1 cellular context compared by ENCODE assay signal in the genomic region with DNA sequence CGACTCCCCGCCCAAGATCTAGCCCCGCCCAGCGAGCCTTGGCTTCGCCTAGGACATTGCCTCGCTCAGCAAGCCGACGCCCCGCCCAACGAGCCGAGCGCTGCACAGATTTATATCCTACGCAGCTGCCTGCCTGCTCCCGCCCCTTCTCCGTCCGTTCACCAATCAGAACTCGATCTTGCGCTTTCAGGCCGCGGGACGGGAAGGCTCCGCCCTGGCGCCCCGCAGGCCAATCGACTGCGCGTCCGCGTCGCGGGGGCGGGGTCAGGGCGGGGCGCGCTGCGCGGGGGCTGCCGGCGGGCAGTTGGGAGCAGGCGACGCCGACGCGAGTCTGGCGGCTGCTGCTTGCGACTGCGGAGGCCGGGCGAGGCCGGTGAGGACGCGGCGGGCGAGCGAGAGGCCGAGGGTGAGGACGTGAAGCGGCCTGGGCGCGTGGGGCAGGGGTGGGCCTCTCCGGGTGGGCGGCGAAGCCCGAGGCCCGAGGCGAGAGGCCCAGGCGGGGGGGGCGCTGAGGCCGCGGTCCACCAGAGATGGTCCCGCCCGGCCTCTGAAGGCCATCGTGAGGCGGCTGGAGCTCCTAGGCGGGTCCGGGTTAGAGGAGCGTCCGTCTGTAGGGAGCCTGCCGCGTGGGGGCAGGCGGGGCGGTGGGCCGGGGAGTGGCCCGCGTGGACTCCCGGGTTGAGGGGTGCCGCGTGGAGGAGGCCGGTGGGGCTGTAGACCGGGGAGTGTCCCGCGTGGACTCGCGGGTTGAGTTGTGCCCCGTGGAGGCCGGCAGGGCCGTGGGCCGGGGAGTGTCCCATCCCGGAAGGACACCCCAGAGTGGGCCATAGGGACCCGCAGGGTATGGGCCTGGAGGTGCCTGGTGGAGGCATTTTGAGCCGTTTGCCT.
TF ChIP-seq lines count a peak whose summit lies in the region.

A gene with protein sequence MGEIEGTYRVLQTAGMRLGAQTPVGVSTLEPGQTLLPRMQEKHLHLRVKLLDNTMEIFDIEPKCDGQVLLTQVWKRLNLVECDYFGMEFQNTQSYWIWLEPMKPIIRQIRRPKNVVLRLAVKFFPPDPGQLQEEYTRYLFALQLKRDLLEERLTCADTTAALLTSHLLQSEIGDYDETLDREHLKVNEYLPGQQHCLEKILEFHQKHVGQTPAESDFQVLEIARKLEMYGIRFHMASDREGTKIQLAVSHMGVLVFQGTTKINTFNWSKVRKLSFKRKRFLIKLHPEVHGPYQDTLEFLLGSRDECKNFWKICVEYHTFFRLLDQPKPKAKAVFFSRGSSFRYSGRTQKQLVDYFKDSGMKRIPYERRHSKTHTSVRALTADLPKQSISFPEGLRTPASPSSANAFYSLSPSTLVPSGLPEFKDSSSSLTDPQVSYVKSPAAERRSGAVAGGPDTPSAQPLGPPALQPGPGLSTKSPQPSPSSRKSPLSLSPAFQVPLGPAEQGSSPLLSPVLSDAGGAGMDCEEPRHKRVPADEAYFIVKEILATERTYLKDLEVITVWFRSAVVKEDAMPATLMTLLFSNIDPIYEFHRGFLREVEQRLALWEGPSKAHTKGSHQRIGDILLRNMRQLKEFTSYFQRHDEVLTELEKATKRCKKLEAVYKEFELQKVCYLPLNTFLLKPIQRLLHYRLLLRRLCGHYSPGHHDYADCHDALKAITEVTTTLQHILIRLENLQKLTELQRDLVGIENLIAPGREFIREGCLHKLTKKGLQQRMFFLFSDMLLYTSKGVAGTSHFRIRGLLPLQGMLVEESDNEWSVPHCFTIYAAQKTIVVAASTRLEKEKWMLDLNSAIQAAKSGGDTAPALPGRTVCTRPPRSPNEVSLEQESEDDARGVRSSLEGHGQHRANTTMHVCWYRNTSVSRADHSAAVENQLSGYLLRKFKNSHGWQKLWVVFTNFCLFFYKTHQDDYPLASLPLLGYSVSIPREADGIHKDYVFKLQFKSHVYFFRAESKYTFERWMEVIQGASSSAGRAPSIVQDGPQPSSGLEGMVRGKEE (plus strand): TSS at position 303 of the 888 bp plus-strand sequence. CDS start 16,823 bp downstream, outside the sequence.

TF ChIP-seq in HepG2, 621 proteins besides CTCF, POLR2A, EP300 and RAD21 (continued from another document and continues in another):
- TF ChIP-seq ZNF276 (CRISPR knock-in tag; IDR thresholded peaks at IDR 0.05; ENCODE audit: low read depth), result no peak
- TF ChIP-seq, protein P1, sequence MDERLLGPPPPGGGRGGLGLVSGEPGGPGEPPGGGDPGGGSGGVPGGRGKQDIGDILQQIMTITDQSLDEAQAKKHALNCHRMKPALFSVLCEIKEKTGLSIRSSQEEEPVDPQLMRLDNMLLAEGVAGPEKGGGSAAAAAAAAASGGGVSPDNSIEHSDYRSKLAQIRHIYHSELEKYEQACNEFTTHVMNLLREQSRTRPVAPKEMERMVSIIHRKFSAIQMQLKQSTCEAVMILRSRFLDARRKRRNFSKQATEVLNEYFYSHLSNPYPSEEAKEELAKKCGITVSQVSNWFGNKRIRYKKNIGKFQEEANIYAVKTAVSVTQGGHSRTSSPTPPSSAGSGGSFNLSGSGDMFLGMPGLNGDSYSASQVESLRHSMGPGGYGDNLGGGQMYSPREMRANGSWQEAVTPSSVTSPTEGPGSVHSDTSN (CRISPR knock-in tag; IDR thresholded peaks at IDR 0.05), result no peak
- 0 out of 2 replicates have a peak, but pooled peaks have one; percentile 4 for TF ChIP-seq GATAD1 (CRISPR knock-in tag; IDR thresholded peaks at IDR 0.05)
- TF ChIP-seq REL (CRISPR knock-in tag; conservative IDR thresholded peaks at IDR 0.05), result no peak
- TF ChIP-seq HMGA1 (CRISPR knock-in tag; conservative IDR thresholded peaks at IDR 0.05), result no peak
- TF ChIP-seq ZNF547 (CRISPR knock-in tag; IDR thresholded peaks at IDR 0.05), result peak; percentile 21; the same call in 1 of the 2 replicates
- peak; percentile 83; the same call in 1 of the 2 replicates for TF ChIP-seq ZNF446 (CRISPR knock-in tag; IDR thresholded peaks at IDR 0.05)
- no peak for TF ChIP-seq ELF1 (CRISPR knock-in tag; IDR thresholded peaks at IDR 0.05)
- no peak for TF ChIP-seq PRDM15 (CRISPR knock-in tag; IDR thresholded peaks at IDR 0.05)
- TF ChIP-seq ATF1 (CRISPR knock-in tag; IDR thresholded peaks at IDR 0.05), result no peak
- no peak for TF ChIP-seq BHLHE40 (IDR thresholded peaks at IDR 0.05; ENCODE audit: low read length)
- no peak for TF ChIP-seq NR3C1 (CRISPR knock-in tag; IDR thresholded peaks at IDR 0.05)
- peak; percentile 43 for TF ChIP-seq ZNF883 (CRISPR knock-in tag; IDR thresholded peaks at IDR 0.05; ENCODE audit: not compliant biosample characterization)
- TF ChIP-seq KLF15 (CRISPR knock-in tag; IDR thresholded peaks at IDR 0.05; ENCODE audit: borderline replicate concordance), result no peak; the same call in 1 of the 2 replicates
- peak; percentile 81 for TF ChIP-seq PHF8 (CRISPR knock-in tag; IDR thresholded peaks at IDR 0.05)
- no peak for TF ChIP-seq RNF219 (CRISPR knock-in tag; IDR thresholded peaks at IDR 0.05)
- TF ChIP-seq, protein P2, sequence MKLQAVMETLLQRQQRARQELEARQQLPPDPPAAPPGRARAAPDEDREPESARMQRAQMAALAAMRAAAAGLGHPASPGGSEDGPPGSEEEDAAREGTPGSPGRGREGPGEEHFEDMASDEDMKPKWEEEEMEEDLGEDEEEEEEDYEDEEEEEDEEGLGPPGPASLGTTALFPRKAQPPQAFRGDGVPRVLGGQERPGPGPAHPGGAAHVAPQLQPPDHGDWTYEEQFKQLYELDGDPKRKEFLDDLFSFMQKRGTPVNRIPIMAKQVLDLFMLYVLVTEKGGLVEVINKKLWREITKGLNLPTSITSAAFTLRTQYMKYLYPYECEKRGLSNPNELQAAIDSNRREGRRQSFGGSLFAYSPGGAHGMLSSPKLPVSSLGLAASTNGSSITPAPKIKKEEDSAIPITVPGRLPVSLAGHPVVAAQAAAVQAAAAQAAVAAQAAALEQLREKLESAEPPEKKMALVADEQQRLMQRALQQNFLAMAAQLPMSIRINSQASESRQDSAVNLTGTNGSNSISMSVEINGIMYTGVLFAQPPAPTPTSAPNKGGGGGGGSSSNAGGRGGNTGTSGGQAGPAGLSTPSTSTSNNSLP (IDR thresholded peaks at IDR 0.05; ENCODE audit: low read depth, low read length), result 0 out of 2 replicates have a peak, but pooled peaks have one; percentile 9
- TF ChIP-seq ZNF329 (CRISPR knock-in tag; IDR thresholded peaks at IDR 0.05; ENCODE audit: low read depth), result no peak
- TF ChIP-seq ETV6 (CRISPR knock-in tag; conservative IDR thresholded peaks at IDR 0.05), result 0 out of 2 replicates have a peak, but pooled peaks have one; percentile 72
- TF ChIP-seq TRIM22 (IDR thresholded peaks at IDR 0.05), result no peak
- TF ChIP-seq LRRFIP1 (CRISPR knock-in tag; conservative IDR thresholded peaks at IDR 0.05), result no peak
- no peak for TF ChIP-seq SIX1 (CRISPR knock-in tag; IDR thresholded peaks at IDR 0.05; ENCODE audit: borderline replicate concordance)
- no peak for TF ChIP-seq NFIB (CRISPR knock-in tag; IDR thresholded peaks at IDR 0.05; ENCODE audit: borderline replicate concordance)
- no peak for TF ChIP-seq ZNF672 (CRISPR knock-in tag; IDR thresholded peaks at IDR 0.05)
- no peak for TF ChIP-seq SMAD3 (CRISPR knock-in tag; IDR thresholded peaks at IDR 0.05)
- TF ChIP-seq, protein P3, sequence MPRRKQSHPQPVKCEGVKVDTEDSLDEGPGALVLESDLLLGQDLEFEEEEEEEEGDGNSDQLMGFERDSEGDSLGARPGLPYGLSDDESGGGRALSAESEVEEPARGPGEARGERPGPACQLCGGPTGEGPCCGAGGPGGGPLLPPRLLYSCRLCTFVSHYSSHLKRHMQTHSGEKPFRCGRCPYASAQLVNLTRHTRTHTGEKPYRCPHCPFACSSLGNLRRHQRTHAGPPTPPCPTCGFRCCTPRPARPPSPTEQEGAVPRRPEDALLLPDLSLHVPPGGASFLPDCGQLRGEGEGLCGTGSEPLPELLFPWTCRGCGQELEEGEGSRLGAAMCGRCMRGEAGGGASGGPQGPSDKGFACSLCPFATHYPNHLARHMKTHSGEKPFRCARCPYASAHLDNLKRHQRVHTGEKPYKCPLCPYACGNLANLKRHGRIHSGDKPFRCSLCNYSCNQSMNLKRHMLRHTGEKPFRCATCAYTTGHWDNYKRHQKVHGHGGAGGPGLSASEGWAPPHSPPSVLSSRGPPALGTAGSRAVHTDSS (CRISPR knock-in tag; conservative IDR thresholded peaks at IDR 0.05), result no peak
